Comparison of ENCODE assay signal across 19 cellular contexts in genomic region chr17:33562792-33563191, GRCh38.
"Had no signal": no experiment of that assay in that cellular context is flagged by ENCODE, and none has a peak within 500 bp of the region (broad histone marks: within the 10 kb centered on the region; RNA-seq: fewer than 3 reads in every experiment).

No MANE protein-coding gene starts in this region.

- H3K27me3 ChIP-seq: foreskin keratinocyte, heart left ventricle, tibial artery had no signal

- FAIRE-seq: endometrium had no signal

- H3K4me2 ChIP-seq: smooth muscle cell had no signal

- H3K36me3 Mint-ChIP-seq: activated CD8-positive, alpha-beta memory T cell treated with anti-CD3 and anti-CD28 coated beads, Interleukin-2, amount 10 ng/mL, durations not matched to agents 7 days and 5 days; stimulated activated effector memory CD8-positive, alpha-beta T cell treated with anti-CD3 and anti-CD28 coated beads, Interleukin-12 subunit alpha, Interleukin-12 subunit beta, amount 100 ng/mL, for 72 hours had no signal

- DNase-seq: activated CD8-positive, alpha-beta memory T cell treated with anti-CD3 and anti-CD28 coated beads, Interleukin-2, amount 10 ng/mL, durations not matched to agents 7 days and 5 days; activated effector memory CD4-positive, alpha-beta T cell treated with Interleukin-2 at 50 U/mL for 16 hours; activated T-cell treated with anti-CD3 and anti-CD28 coated beads, Interleukin-2, amount 50 U/mL, for 24 hours; dorsolateral prefrontal cortex; esophagus squamous epithelium; foreskin keratinocyte; heart left ventricle; naive thymus-derived CD4-positive, alpha-beta T cell; posterior cingulate gyrus; right cardiac atrium; tibial artery had no signal

- H3K4me1 Mint-ChIP-seq: activated CD8-positive, alpha-beta memory T cell treated with anti-CD3 and anti-CD28 coated beads, Interleukin-2, amount 10 ng/mL, durations not matched to agents 7 days and 5 days; stimulated activated effector memory CD8-positive, alpha-beta T cell treated with anti-CD3 and anti-CD28 coated beads, Interleukin-12 subunit alpha, Interleukin-12 subunit beta, amount 100 ng/mL, for 72 hours had no signal

- H3K27ac Mint-ChIP-seq: activated CD8-positive, alpha-beta memory T cell treated with anti-CD3 and anti-CD28 coated beads, Interleukin-2, amount 10 ng/mL, durations not matched to agents 7 days and 5 days; activated naive CD4-positive, alpha-beta T cell treated with anti-CD3 and anti-CD28 coated beads, Interleukin-2, amount 50 U/mL, for 72 hours; activated T-cell treated with anti-CD3 and anti-CD28 coated beads, Interleukin-2, amount 50 U/mL, for 24 hours; mesothelial cell of epicardium; naive thymus-derived CD4-positive, alpha-beta T cell; stimulated activated effector memory CD8-positive, alpha-beta T cell treated with anti-CD3 and anti-CD28 coated beads, Interleukin-12 subunit alpha, Interleukin-12 subunit beta, amount 100 ng/mL, for 72 hours; T-helper 1 cell treated with Interleukin-12 subunit alpha and Interleukin-12 subunit beta and Interleukin-4 antibody, amounts not matched to agents 30 μg/mL and 1 μg/mL, for 36 hours had no signal

- H3K36me3 ChIP-seq: esophagus squamous epithelium, heart left ventricle, neutrophil had no signal

- H3K9me3 ChIP-seq: esophagus squamous epithelium, neutrophil had no signal

- H3K4me1 ChIP-seq: esophagus squamous epithelium, foreskin keratinocyte had no signal

- ATAC-seq: activated CD8-positive, alpha-beta memory T cell treated with anti-CD3 and anti-CD28 coated beads, Interleukin-2, amount 10 ng/mL, durations not matched to agents 7 days and 5 days; activated naive CD4-positive, alpha-beta T cell treated with anti-CD3 and anti-CD28 coated beads, Interleukin-2, amount 50 U/mL, for 72 hours; foreskin keratinocyte; heart left ventricle; naive thymus-derived CD4-positive, alpha-beta T cell; right cardiac atrium; stimulated activated effector memory CD8-positive, alpha-beta T cell treated with anti-CD3 and anti-CD28 coated beads, Interleukin-12 subunit alpha, Interleukin-12 subunit beta, amount 100 ng/mL, for 72 hours had no signal

- H3K27me3 Mint-ChIP-seq: activated CD8-positive, alpha-beta memory T cell treated with anti-CD3 and anti-CD28 coated beads, Interleukin-2, amount 10 ng/mL, durations not matched to agents 7 days and 5 days had no signal

- H3K27ac ChIP-seq: esophagus squamous epithelium, foreskin keratinocyte, neutrophil, SK-N-MC had no signal

- H3K4me3 Mint-ChIP-seq: activated CD8-positive, alpha-beta memory T cell treated with anti-CD3 and anti-CD28 coated beads, Interleukin-2, amount 10 ng/mL, durations not matched to agents 7 days and 5 days; activated T-cell treated with anti-CD3 and anti-CD28 coated beads, Interleukin-2, amount 50 U/mL, for 24 hours; mesothelial cell of epicardium; naive thymus-derived CD4-positive, alpha-beta T cell; stimulated activated effector memory CD8-positive, alpha-beta T cell treated with anti-CD3 and anti-CD28 coated beads, Interleukin-12 subunit alpha, Interleukin-12 subunit beta, amount 100 ng/mL, for 72 hours; T-helper 1 cell treated with Interleukin-12 subunit alpha and Interleukin-12 subunit beta and Interleukin-4 antibody, amounts not matched to agents 30 μg/mL and 1 μg/mL, for 36 hours had no signal

- H3K4me3 ChIP-seq: dorsolateral prefrontal cortex, esophagus squamous epithelium, heart left ventricle, SK-N-MC, smooth muscle cell, tibial artery had no signal
